ENCODE assay signal across 1 cellular context in genomic region chr1:18304151-18304869, GRCh38.
TF ChIP-seq lines count a peak whose summit lies in the region.

No MANE protein-coding gene starts in this region.

TF ChIP-seq in HEK293, 187 proteins besides CTCF, POLR2A, EP300 and RAD21 (continued from another document):
- TF ChIP-seq BCL11B (tag by site-specific recombination; IDR thresholded peaks at IDR 0.05; ENCODE audit: low read depth) (no peak), PBX3 (CRISPR knock-in tag; IDR thresholded peaks at IDR 0.05) (no peak), REST (tag by site-specific recombination; IDR thresholded peaks at IDR 0.05) (no peak)
TF ChIP-seq in HEK293: peak in this region for 1.
